Comparison of ENCODE assay signal across 1 cellular context in the genomic region with DNA sequence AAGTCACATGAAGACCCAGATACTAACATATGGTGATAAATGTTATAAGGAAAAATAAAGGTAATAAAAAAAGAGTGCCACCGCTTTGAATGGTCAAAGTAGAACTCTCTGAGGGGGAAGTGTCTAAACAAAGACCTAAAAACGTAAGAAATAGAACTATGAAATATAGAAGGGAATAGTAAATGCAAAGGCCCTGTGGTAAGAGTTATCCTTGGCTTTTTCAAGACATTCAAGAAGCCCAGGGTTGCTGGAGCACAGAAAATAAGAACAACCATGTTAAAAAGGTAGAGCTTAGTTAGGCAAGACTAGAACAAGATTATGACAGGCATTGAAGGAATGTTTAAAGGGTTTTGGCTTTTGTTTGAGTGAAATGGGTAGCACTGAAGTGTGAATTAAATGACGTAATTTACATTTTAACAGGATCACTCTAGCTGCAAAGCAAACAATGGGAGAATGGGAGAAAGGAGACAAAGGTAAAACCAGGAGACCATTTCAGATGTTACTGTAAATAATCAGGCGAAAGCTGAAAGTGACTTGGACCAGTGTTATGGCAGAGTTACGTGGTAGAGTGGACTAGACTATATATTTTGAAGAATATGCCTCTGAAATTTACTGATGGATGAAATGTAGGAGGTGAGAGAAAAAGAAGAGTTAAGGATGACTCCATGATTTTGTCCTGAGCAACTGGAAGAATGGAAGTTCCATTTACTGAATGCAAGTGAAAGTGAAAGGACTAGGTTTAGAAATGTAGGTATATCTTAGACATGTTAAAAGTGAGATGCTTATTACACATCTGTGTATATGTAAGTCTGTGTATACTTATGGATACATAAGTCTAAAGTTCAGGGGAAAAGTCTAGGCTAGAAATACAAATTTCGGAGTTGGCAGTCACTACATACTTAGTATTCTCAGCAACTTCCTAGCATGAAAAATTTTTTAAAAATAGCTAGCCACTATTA.
TF ChIP-seq lines count a peak whose summit lies in the region.

No MANE protein-coding gene starts in this region.

TF ChIP-seq in H1, 55 proteins besides CTCF, POLR2A, EP300 and RAD21 (continued from another document):
- TF ChIP-seq, protein P1, sequence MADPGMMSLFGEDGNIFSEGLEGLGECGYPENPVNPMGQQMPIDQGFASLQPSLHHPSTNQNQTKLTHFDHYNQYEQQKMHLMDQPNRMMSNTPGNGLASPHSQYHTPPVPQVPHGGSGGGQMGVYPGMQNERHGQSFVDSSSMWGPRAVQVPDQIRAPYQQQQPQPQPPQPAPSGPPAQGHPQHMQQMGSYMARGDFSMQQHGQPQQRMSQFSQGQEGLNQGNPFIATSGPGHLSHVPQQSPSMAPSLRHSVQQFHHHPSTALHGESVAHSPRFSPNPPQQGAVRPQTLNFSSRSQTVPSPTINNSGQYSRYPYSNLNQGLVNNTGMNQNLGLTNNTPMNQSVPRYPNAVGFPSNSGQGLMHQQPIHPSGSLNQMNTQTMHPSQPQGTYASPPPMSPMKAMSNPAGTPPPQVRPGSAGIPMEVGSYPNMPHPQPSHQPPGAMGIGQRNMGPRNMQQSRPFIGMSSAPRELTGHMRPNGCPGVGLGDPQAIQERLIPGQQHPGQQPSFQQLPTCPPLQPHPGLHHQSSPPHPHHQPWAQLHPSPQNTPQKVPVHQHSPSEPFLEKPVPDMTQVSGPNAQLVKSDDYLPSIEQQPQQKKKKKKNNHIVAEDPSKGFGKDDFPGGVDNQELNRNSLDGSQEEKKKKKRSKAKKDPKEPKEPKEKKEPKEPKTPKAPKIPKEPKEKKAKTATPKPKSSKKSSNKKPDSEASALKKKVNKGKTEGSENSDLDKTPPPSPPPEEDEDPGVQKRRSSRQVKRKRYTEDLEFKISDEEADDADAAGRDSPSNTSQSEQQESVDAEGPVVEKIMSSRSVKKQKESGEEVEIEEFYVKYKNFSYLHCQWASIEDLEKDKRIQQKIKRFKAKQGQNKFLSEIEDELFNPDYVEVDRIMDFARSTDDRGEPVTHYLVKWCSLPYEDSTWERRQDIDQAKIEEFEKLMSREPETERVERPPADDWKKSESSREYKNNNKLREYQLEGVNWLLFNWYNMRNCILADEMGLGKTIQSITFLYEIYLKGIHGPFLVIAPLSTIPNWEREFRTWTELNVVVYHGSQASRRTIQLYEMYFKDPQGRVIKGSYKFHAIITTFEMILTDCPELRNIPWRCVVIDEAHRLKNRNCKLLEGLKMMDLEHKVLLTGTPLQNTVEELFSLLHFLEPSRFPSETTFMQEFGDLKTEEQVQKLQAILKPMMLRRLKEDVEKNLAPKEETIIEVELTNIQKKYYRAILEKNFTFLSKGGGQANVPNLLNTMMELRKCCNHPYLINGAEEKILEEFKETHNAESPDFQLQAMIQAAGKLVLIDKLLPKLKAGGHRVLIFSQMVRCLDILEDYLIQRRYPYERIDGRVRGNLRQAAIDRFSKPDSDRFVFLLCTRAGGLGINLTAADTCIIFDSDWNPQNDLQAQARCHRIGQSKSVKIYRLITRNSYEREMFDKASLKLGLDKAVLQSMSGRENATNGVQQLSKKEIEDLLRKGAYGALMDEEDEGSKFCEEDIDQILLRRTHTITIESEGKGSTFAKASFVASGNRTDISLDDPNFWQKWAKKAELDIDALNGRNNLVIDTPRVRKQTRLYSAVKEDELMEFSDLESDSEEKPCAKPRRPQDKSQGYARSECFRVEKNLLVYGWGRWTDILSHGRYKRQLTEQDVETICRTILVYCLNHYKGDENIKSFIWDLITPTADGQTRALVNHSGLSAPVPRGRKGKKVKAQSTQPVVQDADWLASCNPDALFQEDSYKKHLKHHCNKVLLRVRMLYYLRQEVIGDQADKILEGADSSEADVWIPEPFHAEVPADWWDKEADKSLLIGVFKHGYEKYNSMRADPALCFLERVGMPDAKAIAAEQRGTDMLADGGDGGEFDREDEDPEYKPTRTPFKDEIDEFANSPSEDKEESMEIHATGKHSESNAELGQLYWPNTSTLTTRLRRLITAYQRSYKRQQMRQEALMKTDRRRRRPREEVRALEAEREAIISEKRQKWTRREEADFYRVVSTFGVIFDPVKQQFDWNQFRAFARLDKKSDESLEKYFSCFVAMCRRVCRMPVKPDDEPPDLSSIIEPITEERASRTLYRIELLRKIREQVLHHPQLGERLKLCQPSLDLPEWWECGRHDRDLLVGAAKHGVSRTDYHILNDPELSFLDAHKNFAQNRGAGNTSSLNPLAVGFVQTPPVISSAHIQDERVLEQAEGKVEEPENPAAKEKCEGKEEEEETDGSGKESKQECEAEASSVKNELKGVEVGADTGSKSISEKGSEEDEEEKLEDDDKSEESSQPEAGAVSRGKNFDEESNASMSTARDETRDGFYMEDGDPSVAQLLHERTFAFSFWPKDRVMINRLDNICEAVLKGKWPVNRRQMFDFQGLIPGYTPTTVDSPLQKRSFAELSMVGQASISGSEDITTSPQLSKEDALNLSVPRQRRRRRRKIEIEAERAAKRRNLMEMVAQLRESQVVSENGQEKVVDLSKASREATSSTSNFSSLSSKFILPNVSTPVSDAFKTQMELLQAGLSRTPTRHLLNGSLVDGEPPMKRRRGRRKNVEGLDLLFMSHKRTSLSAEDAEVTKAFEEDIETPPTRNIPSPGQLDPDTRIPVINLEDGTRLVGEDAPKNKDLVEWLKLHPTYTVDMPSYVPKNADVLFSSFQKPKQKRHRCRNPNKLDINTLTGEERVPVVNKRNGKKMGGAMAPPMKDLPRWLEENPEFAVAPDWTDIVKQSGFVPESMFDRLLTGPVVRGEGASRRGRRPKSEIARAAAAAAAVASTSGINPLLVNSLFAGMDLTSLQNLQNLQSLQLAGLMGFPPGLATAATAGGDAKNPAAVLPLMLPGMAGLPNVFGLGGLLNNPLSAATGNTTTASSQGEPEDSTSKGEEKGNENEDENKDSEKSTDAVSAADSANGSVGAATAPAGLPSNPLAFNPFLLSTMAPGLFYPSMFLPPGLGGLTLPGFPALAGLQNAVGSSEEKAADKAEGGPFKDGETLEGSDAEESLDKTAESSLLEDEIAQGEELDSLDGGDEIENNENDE (IDR thresholded peaks at IDR 0.05; ENCODE audit: insufficient replicate concordance, low read length) = peak; percentile 74
- no peak for TF ChIP-seq CHD2 (IDR thresholded peaks at IDR 0.05; ENCODE audit: low read length)
- no peak for TF ChIP-seq POLR2AphosphoS5 (IDR thresholded peaks at IDR 0.05; ENCODE audit: low read depth, low read length)
- TF ChIP-seq CBX5 (IDR thresholded peaks at IDR 0.05; ENCODE audit: low read depth, low read length) = no peak
- peak; percentile 93 for TF ChIP-seq ATF2 (IDR thresholded peaks at IDR 0.05; ENCODE audit: low read length)
- TF ChIP-seq CEBPB (IDR thresholded peaks at IDR 0.05; ENCODE audit: low read depth, low read length) = peak; percentile 11; the same call in 1 of the 2 replicates
- no peak for TF ChIP-seq CHD1 (IDR thresholded peaks at IDR 0.05; ENCODE audit: low read depth, low read length)
- TF ChIP-seq NRF1 (IDR thresholded peaks at IDR 0.05; ENCODE audit: low read depth, low read length) = no peak
- TF ChIP-seq CBX8 (IDR thresholded peaks at IDR 0.05; ENCODE audit: borderline replicate concordance, low read depth, low read length) = no peak
- TF ChIP-seq RXRA (IDR thresholded peaks at IDR 0.05; ENCODE audit: insufficient read depth, low read depth, low read length) = no peak
- peak; percentile 58; the same call in 1 of the 2 replicates for TF ChIP-seq JUND (IDR thresholded peaks at IDR 0.05; ENCODE audit: low read length)
- peak; percentile 56; the same call in 1 of the 2 replicates for TF ChIP-seq KDM1A (IDR thresholded peaks at IDR 0.05; ENCODE audit: borderline replicate concordance, low read length)
TF ChIP-seq in H1: peak in this region for 5.
